In genomic region chr13:44575741-44576395, GRCh38 we compare ENCODE assay signal across 8 cellular contexts. TPM values are rescaled to one million over a fixed set of nuclear protein-coding genes. Genes with fewer than 3 reads are reported as not detected.
DNase-seq lines count a peak whose midpoint lies in the region; ATAC-seq and TF ChIP-seq lines count a peak whose summit lies in the region.

Gene TSC22D1 (minus strand): TSS chr13:44576330. CDS start chr13:44576074, 256 bp downstream.

- DNase-seq in NCI-H1105 treated with DMSO at 0.1 percent for 48 hours (lab: John Stamatoyannopoulos, UW) (peak; percentile 21), NCI-H1105 (lab: John Stamatoyannopoulos, UW) (no peak), NCI-H69 (lab: John Stamatoyannopoulos, UW) (peak; percentile 62), epithelial cell of proximal tubule (ENCODE audit: low read depth) (no peak)
- DNase-seq in activated T-cell treated with anti-CD3 and anti-CD28 coated beads, Interleukin-2, amount 50 U/mL, for 24 hours: peak; percentile 73
- DNase-seq in stimulated activated CD8-positive, alpha-beta memory T cell treated with anti-CD3 and anti-CD28 coated beads, Interleukin-2, amount 100 ng/mL, for 1 hour (ENCODE audit: low read depth in 2 of 2): peak; percentile 46 to 47

- peaks cover 10% of the 10 kb centered on the region for H3K36me3 Mint-ChIP-seq in activated T-cell treated with anti-CD3 and anti-CD28 coated beads, Interleukin-2, amount 50 U/mL, for 24 hours (ENCODE audit: low read depth)

- no peaks in the 10 kb centered on the region for H3K9me3 Mint-ChIP-seq in activated T-cell treated with anti-CD3 and anti-CD28 coated beads, Interleukin-2, amount 50 U/mL, for 24 hours

- peaks cover 50% of the 10 kb centered on the region for H3K4me1 Mint-ChIP-seq in activated T-cell treated with anti-CD3 and anti-CD28 coated beads, Interleukin-2, amount 50 U/mL, for 24 hours (ENCODE audit: low read depth)

- TF ChIP-seq CTCF in epithelial cell of proximal tubule (conservative IDR thresholded peaks at IDR 0.05; ENCODE audit: low read depth, low read length): no peak

- H3K27me3 Mint-ChIP-seq in activated T-cell treated with anti-CD3 and anti-CD28 coated beads, Interleukin-2, amount 50 U/mL, for 24 hours: peaks cover 2% of the 10 kb centered on the region

- ATAC-seq in GM19328 (IDR thresholded peaks at IDR 0.05; ENCODE audit: unreplicated experiment): no peak

- H3K4me3 ChIP-seq in epithelial cell of proximal tubule (ENCODE audit: low read depth, low read length): peak within 1 kb of the TSS; percentile 86
- H3K4me3 ChIP-seq in mononuclear cell (ENCODE audit: low read length): peak within 1 kb of the TSS; percentile 81

- H3K4me3 Mint-ChIP-seq in activated T-cell treated with anti-CD3 and anti-CD28 coated beads, Interleukin-2, amount 50 U/mL, for 24 hours: peak within 1 kb of the TSS; percentile 88

- peaks cover 33% of the 10 kb centered on the region for H3K4me1 ChIP-seq in mononuclear cell (ENCODE audit: insufficient read depth, low read length)

- no peaks in the 10 kb centered on the region for H3K27me3 ChIP-seq in mononuclear cell (ENCODE audit: insufficient read depth, low read length)

- peak within 1 kb of the TSS; percentile 93 for H3K27ac Mint-ChIP-seq in activated T-cell treated with anti-CD3 and anti-CD28 coated beads, Interleukin-2, amount 50 U/mL, for 24 hours

- H3K9me3 ChIP-seq in mononuclear cell (ENCODE audit: low read depth, low read length): no peaks in the 10 kb centered on the region

RNA-seq across cellular contexts. Expression of gene TSC22D1, which starts in this region (rescaled TPM):
- total RNA-seq in epithelial cell of proximal tubule (34.2 and 38.3 TPM in 2 replicates), mononuclear cell (61.5 TPM)

Comparison
In these comparisons a context has a peak if more than half of its experiments do, and no peak if none do; other contexts are left out.
1. DNase-seq: peak in NCI-H1105 treated with DMSO at 0.1 percent for 48 hours (single experiment), NCI-H69 (single experiment), activated T-cell treated with anti-CD3 and anti-CD28 coated beads, Interleukin-2, amount 50 U/mL, for 24 hours (single experiment) and stimulated activated CD8-positive, alpha-beta memory T cell treated with anti-CD3 and anti-CD28 coated beads, Interleukin-2, amount 100 ng/mL, for 1 hour (2 of 2); none in NCI-H1105 (single experiment) and epithelial cell of proximal tubule (single experiment).